Comparison of ENCODE assay signal across 8 cellular contexts in the genomic region with DNA sequence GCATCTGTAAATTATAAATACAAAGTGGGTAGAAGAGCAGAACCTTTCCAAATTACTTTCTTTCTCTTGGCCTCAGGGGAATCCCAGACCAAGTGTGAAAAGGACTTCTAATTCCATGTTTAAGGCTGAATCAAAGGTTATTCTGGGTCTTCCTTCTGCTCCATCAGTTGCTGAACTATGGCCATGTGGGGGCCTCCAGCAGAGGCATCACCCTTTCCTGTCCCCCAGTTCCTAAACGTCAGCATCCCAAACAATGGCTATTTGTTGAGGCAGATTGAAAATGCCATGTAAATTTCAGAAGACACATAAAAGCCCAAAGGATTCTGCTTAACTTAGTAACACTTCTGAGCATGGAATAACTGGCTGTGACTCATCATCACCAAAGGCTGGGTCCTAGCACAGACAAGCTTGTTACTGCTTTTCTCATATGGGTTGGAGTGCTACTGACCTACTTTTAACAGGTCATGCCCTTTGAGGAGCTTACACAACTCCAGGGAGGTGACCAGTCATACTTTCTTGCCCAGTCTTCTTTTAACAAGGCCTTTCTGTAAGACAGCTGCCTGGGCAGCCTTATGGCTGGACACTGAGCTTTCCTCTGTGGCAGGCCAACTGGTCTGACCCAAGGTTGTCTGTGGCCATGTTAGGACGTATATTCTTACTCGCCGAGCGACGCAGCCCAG.
DNase-seq lines count a peak whose midpoint lies in the region; ATAC-seq and TF ChIP-seq lines count a peak whose summit lies in the region.

No MANE protein-coding gene starts in this region.

- H3K36me3 ChIP-seq in Caco-2 (ENCODE audit: control insufficient read depth, insufficient read depth, low read length): no peaks in the 10 kb centered on the region

- no peaks in the 10 kb centered on the region for H3K27me3 ChIP-seq in Caco-2 (replicated peaks; ENCODE audit: control insufficient read depth, insufficient read depth, low read length)

- H3K36me3 Mint-ChIP-seq in activated T-helper 17 cell treated with anti-CD3 and anti-CD28 coated beads, Interleukin-2, amount 50 U/mL, for 72 hours (ENCODE audit: low read depth): peaks cover 66% of the 10 kb centered on the region
- H3K36me3 Mint-ChIP-seq in Caco-2 (ENCODE audit: insufficient read depth, unreplicated experiment): peaks cover 10% of the 10 kb centered on the region

- no peaks in the 10 kb centered on the region for H3K27me3 Mint-ChIP-seq in activated T-helper 17 cell treated with anti-CD3 and anti-CD28 coated beads, Interleukin-2, amount 50 U/mL, for 72 hours
- no peaks in the 10 kb centered on the region for H3K27me3 Mint-ChIP-seq in Caco-2 (ENCODE audit: insufficient read depth, unreplicated experiment)

- no TSS peak for BruUV-seq in Caco-2 (replicated peaks; lab: Mats Ljungman, UMichigan)

- H3K9me3 ChIP-seq in Caco-2: no peaks in the 10 kb centered on the region; the same call in 1 of the 2 replicates

- CTCF ChIA-PET in Caco-2 (lab: Charles Lee): no interaction called here

- peak overlapping the region; percentile 57 for H3K4me3 Mint-ChIP-seq in activated T-helper 17 cell treated with anti-CD3 and anti-CD28 coated beads, Interleukin-2, amount 50 U/mL, for 72 hours
- H3K4me3 Mint-ChIP-seq in Caco-2 (ENCODE audit: unreplicated experiment): no peak overlapping the region

- peak overlapping the region; percentile 56 for H3K27ac Mint-ChIP-seq in activated T-helper 17 cell treated with anti-CD3 and anti-CD28 coated beads, Interleukin-2, amount 50 U/mL, for 72 hours
- H3K27ac Mint-ChIP-seq in Caco-2 (ENCODE audit: unreplicated experiment): no peak overlapping the region

- intact Hi-C loops in Caco-2 (cut with micrococcal nuclease; ENCODE audit: unreplicated experiment): no loop called here

- POLR2A ChIA-PET in Caco-2 (lab: Charles Lee): no interaction called here

- ATAC-seq in activated T-helper 17 cell treated with anti-CD3 and anti-CD28 coated beads, Interleukin-2, amount 50 U/mL, for 72 hours (replicated peaks): peak; percentile 78
- ATAC-seq in GM19023 (IDR thresholded peaks at IDR 0.05; ENCODE audit: unreplicated experiment) (no peak), GM21786 (IDR thresholded peaks at IDR 0.05; ENCODE audit: unreplicated experiment) (no peak)

- H3K9me3 Mint-ChIP-seq in activated T-helper 17 cell treated with anti-CD3 and anti-CD28 coated beads, Interleukin-2, amount 50 U/mL, for 72 hours: no peaks in the 10 kb centered on the region
- H3K9me3 Mint-ChIP-seq in Caco-2 (ENCODE audit: unreplicated experiment): no peaks in the 10 kb centered on the region

- DNase-seq in GM04503 (ENCODE audit: low read depth) (peak; percentile 95), globus pallidus (ENCODE audit: low spot score) (peak; percentile 7), skeletal muscle cell (ENCODE audit: low read depth) (peak; percentile 78), Caco-2 (no peak), NCI-H2107 treated with DMSO at 0.1 percent for 48 hours (lab: John Stamatoyannopoulos, UW; ENCODE audit: unreplicated experiment) (no peak)

- no peak for TF ChIP-seq CTCF in Caco-2 (IDR thresholded peaks at IDR 0.05; ENCODE audit: insufficient read depth in 1 of 2, low read depth in 1 of 2, low read length in 1 of 2, severe bottlenecking in 1 of 2, unreplicated experiment in 1 of 2)

- H3K4me3 ChIP-seq in skeletal muscle cell (ENCODE audit: low read depth, low read length) (no peak overlapping the region), Caco-2 (ENCODE audit: low read depth, low read length) (no peak overlapping the region)

- H3K4me1 ChIP-seq in Caco-2: no peaks in the 10 kb centered on the region

- H3K4me1 Mint-ChIP-seq in activated T-helper 17 cell treated with anti-CD3 and anti-CD28 coated beads, Interleukin-2, amount 50 U/mL, for 72 hours: peaks cover 20% of the 10 kb centered on the region
- no peaks in the 10 kb centered on the region for H3K4me1 Mint-ChIP-seq in Caco-2 (ENCODE audit: low read depth, unreplicated experiment)

Comparison
In these comparisons a context has a peak if more than half of its experiments do, and no peak if none do; other contexts are left out.
1. DNase-seq: peak in GM04503 (single experiment), globus pallidus (single experiment) and skeletal muscle cell (single experiment); none in Caco-2 (0 of 2) and NCI-H2107 treated with DMSO at 0.1 percent for 48 hours (single experiment).